Comparison of ENCODE assay signal across 7 cellular contexts in the genomic region with DNA sequence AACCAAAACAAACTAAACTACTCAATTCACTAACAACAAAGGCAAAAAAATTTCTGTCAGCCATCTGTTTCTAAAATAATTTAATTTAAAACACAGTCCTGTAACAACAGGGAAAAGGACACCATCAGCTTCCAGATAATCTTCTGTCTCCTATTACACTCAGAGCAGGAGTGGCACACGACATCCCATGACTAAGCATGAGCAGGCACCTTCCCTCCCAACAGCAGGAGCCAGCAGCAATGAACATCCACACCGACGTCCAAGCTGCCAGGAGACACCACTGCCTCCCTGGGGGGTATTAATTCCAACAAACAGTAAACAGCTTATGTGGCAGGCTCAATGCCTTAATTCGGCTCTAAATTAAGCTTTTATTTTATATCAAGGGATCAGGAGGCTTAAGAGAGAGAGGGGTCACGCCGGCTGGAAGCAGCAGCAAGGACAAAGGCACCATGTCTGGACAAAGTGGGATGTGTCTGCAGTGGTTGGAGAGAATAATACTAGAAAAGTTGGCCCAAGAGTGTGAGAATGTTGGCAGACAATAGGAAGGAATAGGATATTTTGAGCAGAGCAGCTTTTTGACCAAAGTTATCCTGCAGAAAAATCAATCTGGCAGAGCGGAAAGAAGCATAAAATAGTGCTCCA. TPM values are rescaled to one million over a fixed set of nuclear protein-coding genes. Genes with fewer than 3 reads are reported as not detected.
A peak's percentile ranks its signal among the peaks of the same experiment; 100 is the strongest.
DNase-seq lines count a peak whose midpoint lies in the region; ATAC-seq and TF ChIP-seq lines count a peak whose summit lies in the region.

No MANE protein-coding gene starts in this region.

- H3K9ac ChIP-seq in skeletal muscle satellite cell (ENCODE audit: low read depth, low read length) = peak overlapping the region; percentile 40

- TF ChIP-seq CTCF in RWPE2 (IDR thresholded peaks at IDR 0.05; ENCODE audit: poor library complexity, severe bottlenecking) (no peak), fibroblast of villous mesenchyme (IDR thresholded peaks at IDR 0.05; ENCODE audit: insufficient read depth, low read depth, low read length) (no peak), GM13977 (IDR thresholded peaks at IDR 0.05; ENCODE audit: extremely low read depth, insufficient read depth, missing control alignments) (no peak)

- H3K27me3 ChIP-seq in RWPE2 (ENCODE audit: insufficient read depth, poor library complexity, severe bottlenecking) (no peaks in the 10 kb centered on the region), skeletal muscle satellite cell (ENCODE audit: control insufficient read depth, insufficient read depth, low read length) (no peaks in the 10 kb centered on the region)

- H3K4me1 ChIP-seq in RWPE2 (ENCODE audit: insufficient read depth, poor library complexity, severe bottlenecking) (peaks cover 17% of the 10 kb centered on the region), skeletal muscle satellite cell (ENCODE audit: control insufficient read depth, insufficient read depth, low read length) (peaks cover 21% of the 10 kb centered on the region)

- H3K27ac ChIP-seq in RWPE2 (ENCODE audit: poor library complexity, severe bottlenecking) = peak overlapping the region; percentile 82

- ATAC-seq in RWPE2 (ENCODE audit: low read depth) (peak; percentile 98), HG03139 (IDR thresholded peaks at IDR 0.05; ENCODE audit: unreplicated experiment) (no peak), HG03460 (IDR thresholded peaks at IDR 0.05; ENCODE audit: unreplicated experiment) (no peak)

- H3K36me3 ChIP-seq in RWPE2 (ENCODE audit: low read depth) (no peaks in the 10 kb centered on the region), skeletal muscle satellite cell (ENCODE audit: insufficient read depth, low read length) (no peaks in the 10 kb centered on the region)

- H3K9me3 ChIP-seq in RWPE2 (ENCODE audit: severe bottlenecking) = no peaks in the 10 kb centered on the region
- H3K9me3 ChIP-seq in skeletal muscle satellite cell (replicated peaks; ENCODE audit: low read length) = no peaks in the 10 kb centered on the region

- in situ Hi-C loops in GM13977 (cut with MboI; ENCODE audit: low pct_unique_long_range_greater_than_20kb, low sequenced_read_pairs, unreplicated experiment) = no loop called here

- DNase-seq in HK-2 (ENCODE audit: unreplicated experiment) (peak; percentile 64), RWPE2 (ENCODE audit: low spot score) (no peak), fibroblast of villous mesenchyme (ENCODE audit: low read depth) (peak; percentile 76), GM13977 (ENCODE audit: low spot score) (no peak)

- peak overlapping the region; percentile 66 for H3K4me2 ChIP-seq in skeletal muscle satellite cell (ENCODE audit: low read length)

- no peak overlapping the region for H3K4me3 ChIP-seq in RWPE2 (ENCODE audit: severe bottlenecking)
- H3K4me3 ChIP-seq in fibroblast of villous mesenchyme (ENCODE audit: low read depth, low read length) = no peak overlapping the region
- H3K4me3 ChIP-seq in skeletal muscle satellite cell (ENCODE audit: low read length) = peak overlapping the region; percentile 26

RNA-seq across cellular contexts. Expression of gene KIAA1549, which starts 45.6 kb away (rescaled TPM):
- 1.6 and 2.6 TPM in 2 replicates for total RNA-seq in fibroblast of villous mesenchyme
- 0.25 and 0.66 TPM in 2 replicates for total RNA-seq in skeletal muscle satellite cell (2012; rRNA removed)

Comparison
In these comparisons a context has a peak if more than half of its experiments do, and no peak if none do; other contexts are left out.
1. DNase-seq: peak in HK-2 (single experiment) and fibroblast of villous mesenchyme (single experiment); none in RWPE2 (single experiment) and GM13977 (single experiment).